ENCODE assay signal across 12 cellular contexts in the genomic region with DNA sequence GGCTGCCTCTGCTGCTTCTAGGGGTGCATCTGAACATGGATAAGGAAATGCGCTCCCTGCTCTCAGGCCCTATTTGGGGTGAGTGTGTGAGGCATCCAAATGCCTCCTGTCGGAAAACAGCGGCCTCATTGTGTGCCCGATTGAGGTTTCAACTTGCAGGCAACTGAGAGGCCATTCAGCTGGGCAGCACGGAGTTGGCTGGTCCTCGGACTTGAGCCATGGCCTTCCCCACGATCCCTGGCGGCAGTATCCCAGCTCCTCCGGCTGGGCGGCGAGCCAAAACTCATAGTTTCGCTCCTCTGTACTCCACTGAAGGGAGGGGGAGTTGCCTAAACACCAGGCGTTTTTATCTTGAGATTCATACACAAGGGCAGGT.
DNase-seq lines count a peak whose midpoint lies in the region; ATAC-seq, FAIRE-seq and TF ChIP-seq lines count a peak whose summit lies in the region.
"Had no signal": no experiment of that assay in that cellular context is flagged by ENCODE, and none has a peak within 500 bp of the region (broad histone marks: within the 10 kb centered on the region; RNA-seq: fewer than 3 reads in every experiment).

No MANE protein-coding gene starts in this region.

- no peaks in the 10 kb centered on the region for H3K36me3 Mint-ChIP-seq in astrocyte (ENCODE audit: low read depth, unreplicated experiment)
- H3K36me3 Mint-ChIP-seq in activated CD8-positive, alpha-beta T cell treated with anti-CD3 and anti-CD28 coated beads for 36 hours (ENCODE audit: low read depth), result no peaks in the 10 kb centered on the region

- TF ChIP-seq CTCF in astrocyte (IDR thresholded peaks at IDR 0.05; ENCODE audit: insufficient read depth, low read depth, low read length), result no peak
- no peak for TF ChIP-seq CTCF in activated CD8-positive, alpha-beta T cell treated with anti-CD3 and anti-CD28 coated beads for 36 hours (IDR thresholded peaks at IDR 0.05)
- no peak for TF ChIP-seq CTCF in GM20000 (IDR thresholded peaks at IDR 0.05; ENCODE audit: extremely low read depth, missing control alignments)

- H3K4me3 Mint-ChIP-seq in astrocyte (ENCODE audit: unreplicated experiment), result peak overlapping the region; percentile 86
- H3K4me3 Mint-ChIP-seq in activated CD8-positive, alpha-beta T cell treated with anti-CD3 and anti-CD28 coated beads for 36 hours, result no peak overlapping the region

- H3K27ac ChIP-seq in HUES6 (ENCODE audit: low read depth, low read length) (no peak overlapping the region), astrocyte (ENCODE audit: low read depth, low read length) (no peak overlapping the region)
- H3K27ac ChIP-seq: epithelial cell of prostate, SJSA1 had no signal

- no peak overlapping the region for H3K27ac Mint-ChIP-seq in astrocyte (ENCODE audit: unreplicated experiment)
- H3K27ac Mint-ChIP-seq in activated CD8-positive, alpha-beta T cell treated with anti-CD3 and anti-CD28 coated beads for 36 hours, result no peak overlapping the region

- no peaks in the 10 kb centered on the region for H3K36me3 ChIP-seq in HUES6 (ENCODE audit: control insufficient read depth, insufficient read depth, low read length)
- H3K36me3 ChIP-seq in astrocyte (ENCODE audit: insufficient read depth, low read length), result no peaks in the 10 kb centered on the region
- no peaks in the 10 kb centered on the region for H3K36me3 ChIP-seq in iPS-15b (ENCODE audit: control insufficient read depth, insufficient read depth, low read length)
- H3K36me3 ChIP-seq: SJSA1 had no signal

- peak overlapping the region; percentile 81 for H3K4me2 ChIP-seq in astrocyte (ENCODE audit: low read length)

- no peaks in the 10 kb centered on the region for H3K79me2 ChIP-seq in astrocyte (ENCODE audit: insufficient read depth, low read length)

- ATAC-seq in sciatic nerve, result peak; percentile 57
- ATAC-seq in activated CD8-positive, alpha-beta T cell treated with anti-CD3 and anti-CD28 coated beads for 36 hours, result no peak

- peaks cover 7% of the 10 kb centered on the region for H3K9me3 Mint-ChIP-seq in astrocyte (ENCODE audit: unreplicated experiment)
- H3K9me3 Mint-ChIP-seq in activated CD8-positive, alpha-beta T cell treated with anti-CD3 and anti-CD28 coated beads for 36 hours, result no peaks in the 10 kb centered on the region

- peaks cover 5% of the 10 kb centered on the region for H3K4me1 Mint-ChIP-seq in astrocyte (ENCODE audit: low read depth, unreplicated experiment)
- H3K4me1 Mint-ChIP-seq in activated CD8-positive, alpha-beta T cell treated with anti-CD3 and anti-CD28 coated beads for 36 hours (ENCODE audit: low read depth), result peaks cover 2% of the 10 kb centered on the region

- H3K9ac ChIP-seq in HUES6 (ENCODE audit: low read length) (no peak overlapping the region), astrocyte (ENCODE audit: low read length) (no peak overlapping the region), iPS-15b (ENCODE audit: low read depth, low read length) (no peak overlapping the region)

- H4K20me1 ChIP-seq in astrocyte (ENCODE audit: insufficient read depth, low read length), result no peaks in the 10 kb centered on the region

- peaks cover 4% of the 10 kb centered on the region; the same call in 1 of the 2 replicates for H3K4me1 ChIP-seq in HUES6 (ENCODE audit: control insufficient read depth, insufficient read depth, low read length)
- no peaks in the 10 kb centered on the region for H3K4me1 ChIP-seq in astrocyte (ENCODE audit: insufficient read depth, low read length)
- no peaks in the 10 kb centered on the region for H3K4me1 ChIP-seq in iPS-15b (ENCODE audit: control insufficient read depth, insufficient read depth, low read length)
- H3K4me1 ChIP-seq: SJSA1 had no signal

- peaks cover 74% of the 10 kb centered on the region for H3K27me3 Mint-ChIP-seq in astrocyte (ENCODE audit: low read depth, unreplicated experiment)
- H3K27me3 Mint-ChIP-seq in activated CD8-positive, alpha-beta T cell treated with anti-CD3 and anti-CD28 coated beads for 36 hours, result peaks cover 38% of the 10 kb centered on the region

- no peak overlapping the region for H2AFZ ChIP-seq in astrocyte (ENCODE audit: low read depth, low read length)

- no peak for DNase-seq in astrocyte (ENCODE audit: low read depth)
- DNase-seq in sciatic nerve (ENCODE audit: low spot score), result peak; percentile 53
- DNase-seq in activated CD8-positive, alpha-beta T cell treated with anti-CD3 and anti-CD28 coated beads for 36 hours, result no peak
- DNase-seq in GM20000 (ENCODE audit: low spot score), result no peak
- no peak for DNase-seq in stimulated activated CD8-positive, alpha-beta memory T cell treated with anti-CD3 and anti-CD28 coated beads, Interleukin-4, amount 100 ng/mL, for 48 hours
- DNase-seq: activated T-cell treated with anti-CD3 and anti-CD28 coated beads, Interleukin-2, amount 50 U/mL, for 1 hour; HCEC 1CT; Kasumi-1 had no signal

- intact Hi-C loops in sciatic nerve (cut with DNase I), result no loop called here
- intact Hi-C loops in activated CD8-positive, alpha-beta T cell treated with anti-CD3 and anti-CD28 coated beads for 36 hours (cut with micrococcal nuclease), result no loop called here

- H3K4me3 ChIP-seq in HUES6 (ENCODE audit: low read depth, low read length) (peak overlapping the region; percentile 66), astrocyte (ENCODE audit: insufficient read depth, low read depth, low read length) (peak overlapping the region; percentile 50), iPS-15b (ENCODE audit: low read depth, low read length) (peak overlapping the region; percentile 69)
- H3K4me3 ChIP-seq: SJSA1 had no signal

- FAIRE-seq in astrocyte (lab: Jason Lieb, UNC), result no peak

- H3K27me3 ChIP-seq in HUES6 (ENCODE audit: control insufficient read depth, insufficient read depth, low read length) (peaks cover 98% of the 10 kb centered on the region), astrocyte (ENCODE audit: insufficient read depth, low read length) (peaks cover 30% of the 10 kb centered on the region), iPS-15b (ENCODE audit: control insufficient read depth, insufficient read depth, low read length) (peaks cover 84% of the 10 kb centered on the region)

- CTCF ChIA-PET in activated CD8-positive, alpha-beta T cell treated with anti-CD3 and anti-CD28 coated beads for 36 hours (lab: Charles Lee), result no interaction called here

- H3K9me3 ChIP-seq in HUES6 (ENCODE audit: control insufficient read depth, insufficient read depth, low read depth, low read length) (no peaks in the 10 kb centered on the region), astrocyte (ENCODE audit: insufficient read depth, low read depth, low read length) (no peaks in the 10 kb centered on the region), iPS-15b (ENCODE audit: control insufficient read depth, insufficient read depth, low read length) (no peaks in the 10 kb centered on the region)

- POLR2A ChIA-PET in activated CD8-positive, alpha-beta T cell treated with anti-CD3 and anti-CD28 coated beads for 36 hours (lab: Charles Lee), result no interaction called here
